ENCODE assay signal across 10 cellular contexts in the genomic region with DNA sequence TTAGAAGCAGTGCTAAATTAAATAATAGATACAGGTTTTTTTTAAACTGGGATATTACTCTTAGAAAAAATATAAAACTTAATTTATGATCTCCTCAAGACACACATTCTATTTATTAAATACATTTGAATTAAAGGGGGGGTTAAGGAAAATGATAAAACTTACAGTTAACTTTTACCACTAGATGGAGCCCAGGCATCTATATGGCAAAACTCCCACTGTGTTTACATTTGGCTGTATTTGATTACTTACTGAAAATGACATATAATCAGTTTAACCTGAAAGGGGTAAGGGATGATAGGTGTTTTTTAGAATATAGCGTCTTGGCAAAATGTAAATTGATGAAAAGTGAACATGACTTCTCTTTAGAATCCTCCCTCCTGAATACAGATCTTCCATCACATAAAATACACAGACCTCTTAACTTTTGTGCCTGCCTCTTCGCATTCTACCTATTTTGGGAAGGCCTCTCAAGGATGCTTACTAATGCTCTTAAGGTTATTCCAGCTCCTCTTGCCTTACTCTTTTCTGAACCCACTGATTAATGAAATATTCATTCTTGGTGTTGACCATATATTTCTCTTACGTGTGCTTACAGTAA.
DNase-seq lines count a peak whose midpoint lies in the region; ATAC-seq and TF ChIP-seq lines count a peak whose summit lies in the region.
"Had no signal": no experiment of that assay in that cellular context is flagged by ENCODE, and none has a peak within 500 bp of the region (broad histone marks: within the 10 kb centered on the region; RNA-seq: fewer than 3 reads in every experiment).

No MANE protein-coding gene starts in this region.

- no peaks in the 10 kb centered on the region for H3K9me2 ChIP-seq in DOHH2 (replicated peaks; ENCODE audit: control insufficient read depth, low read length)

- no peaks in the 10 kb centered on the region for H3K36me3 ChIP-seq in DOHH2 (ENCODE audit: control insufficient read depth, low read length)
- no peaks in the 10 kb centered on the region for H3K36me3 ChIP-seq in adipocyte (ENCODE audit: control insufficient read depth, insufficient read depth, low read length, severe bottlenecking)

- H3K4me3 ChIP-seq in DOHH2 (ENCODE audit: low read length) (no peak overlapping the region), adipocyte (ENCODE audit: low read length) (no peak overlapping the region)
- H3K4me3 ChIP-seq: SK-N-MC had no signal

- H3K27me3 ChIP-seq in DOHH2 (ENCODE audit: control insufficient read depth, low read length) (no peaks in the 10 kb centered on the region), adipocyte (replicated peaks; ENCODE audit: control insufficient read depth, insufficient read depth, low read length) (no peaks in the 10 kb centered on the region)

- H3F3A ChIP-seq in DOHH2 (ENCODE audit: control insufficient read depth, insufficient read depth): no peaks in the 10 kb centered on the region

- no peak overlapping the region for H3K9ac ChIP-seq in adipocyte (ENCODE audit: low read length)
- H3K9ac ChIP-seq: parathyroid adenoma had no signal

- no peak overlapping the region for H3K4me2 ChIP-seq in DOHH2 (ENCODE audit: low read length)

- no peaks in the 10 kb centered on the region for H4K20me1 ChIP-seq in DOHH2 (ENCODE audit: control insufficient read depth, insufficient read depth, low read depth, low read length)

- DNase-seq in M059J (ENCODE audit: low read depth): peak; percentile 19
- peak; percentile 76 for DNase-seq in adipocyte (ENCODE audit: low read depth)
- DNase-seq in left lobe of liver (ENCODE audit: low spot score): no peak
- DNase-seq in activated CD4-positive, alpha-beta T cell treated with anti-CD3 and anti-CD28 coated beads for 4 hours: no peak
- DNase-seq in activated CD4-positive, alpha-beta T cell treated with anti-CD3 and anti-CD28 coated beads for 1 hour: no peak
- DNase-seq in NCI-H526 treated with DMSO at 0.1 percent for 48 hours (lab: John Stamatoyannopoulos, UW): no peak

- ATAC-seq in left lobe of liver: peak; percentile 71
- no peak for ATAC-seq in HG03520 (IDR thresholded peaks at IDR 0.05; ENCODE audit: unreplicated experiment)

- H3K79me2 ChIP-seq in DOHH2 (ENCODE audit: control insufficient read depth, low read length): no peaks in the 10 kb centered on the region
- H3K79me2 ChIP-seq: parathyroid adenoma had no signal

- peak; percentile 65 for TF ChIP-seq CTCF in DOHH2 (IDR thresholded peaks at IDR 0.05; ENCODE audit: low read depth, low read length, poor library complexity, severe bottlenecking)

- H3K4me1 ChIP-seq in DOHH2 (ENCODE audit: control insufficient read depth, low read length) (no peaks in the 10 kb centered on the region), adipocyte (ENCODE audit: control insufficient read depth, insufficient read depth, low read length) (peaks cover 2% of the 10 kb centered on the region)
- H3K4me1 ChIP-seq: parathyroid adenoma had no signal

- no peaks in the 10 kb centered on the region for H3K9me3 ChIP-seq in DOHH2 (ENCODE audit: control insufficient read depth, insufficient read depth, low read length)
- H3K9me3 ChIP-seq in adipocyte (ENCODE audit: control insufficient read depth, low read length): peaks cover 7% of the 10 kb centered on the region

- no peak overlapping the region for H3K27ac ChIP-seq in DOHH2 (ENCODE audit: low read depth, low read length)
- H3K27ac ChIP-seq: parathyroid adenoma, SK-N-MC had no signal

Comparison
In these comparisons a context has a peak if more than half of its experiments do, and no peak if none do; other contexts are left out.
1. DNase-seq: peak in M059J (single experiment) and adipocyte (single experiment); none in left lobe of liver (single experiment), activated CD4-positive, alpha-beta T cell treated with anti-CD3 and anti-CD28 coated beads for 4 hours (0 of 2), activated CD4-positive, alpha-beta T cell treated with anti-CD3 and anti-CD28 coated beads for 1 hour (single experiment) and NCI-H526 treated with DMSO at 0.1 percent for 48 hours (single experiment).